Comparison of ENCODE assay signal across 11 cellular contexts in the genomic region with DNA sequence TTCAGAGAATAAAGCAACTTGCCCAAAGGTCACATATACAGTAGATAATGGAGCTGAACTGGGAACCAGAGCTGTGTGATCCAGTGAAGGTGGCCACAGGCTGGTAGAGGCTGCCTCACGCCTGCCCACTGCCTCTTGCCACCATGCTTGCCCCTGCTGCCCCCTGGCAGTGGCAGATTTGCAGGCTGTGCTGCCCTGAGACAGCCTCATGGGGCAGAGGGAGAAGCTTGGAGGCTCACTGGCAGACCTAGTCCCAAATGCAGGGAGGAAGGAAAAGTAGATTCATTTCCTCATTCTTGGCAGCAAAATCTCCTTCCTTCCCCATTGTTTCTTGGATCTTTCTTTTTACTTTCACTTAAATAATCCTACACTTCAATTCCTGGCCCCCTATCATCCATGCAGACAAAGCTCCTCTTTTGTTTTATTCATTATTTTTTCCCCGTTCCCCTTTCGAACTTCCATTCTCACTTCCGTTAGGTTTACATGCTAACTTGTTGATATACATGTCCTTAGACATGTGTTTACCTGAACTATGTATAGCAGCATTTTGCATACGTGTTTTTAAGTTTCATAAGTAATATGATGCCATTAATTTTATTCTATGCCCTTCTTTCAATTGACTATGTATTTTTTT.
DNase-seq lines count a peak whose midpoint lies in the region; ATAC-seq, FAIRE-seq and TF ChIP-seq lines count a peak whose summit lies in the region.
"Had no signal": no experiment of that assay in that cellular context is flagged by ENCODE, and none has a peak within 500 bp of the region (broad histone marks: within the 10 kb centered on the region; RNA-seq: fewer than 3 reads in every experiment).

No MANE protein-coding gene starts in this region.

- ATAC-seq in GM12878 (peak; percentile 60), GM18909 (IDR thresholded peaks at IDR 0.05; ENCODE audit: poor library complexity, unreplicated experiment) (no peak), GM21515 (IDR thresholded peaks at IDR 0.05; ENCODE audit: unreplicated experiment) (no peak)

- SMC1A ChIA-PET in GM12878 (lab: Charles Lee; ENCODE audit: uncharacterized antibody, unreplicated experiment), result interaction anchor here (0.8 to 3.7 kb wide), 18 partner anchors 9 to 194 kb away, joined by 3 to 19 read pairs (median 4); no protein-coding TSS in a partner anchor

- H3K9ac ChIP-seq in BLaER1 (no peak overlapping the region), GM12878 (ENCODE audit: control insufficient read depth, insufficient read depth, low read length) (no peak overlapping the region), mucosa of stomach (ENCODE audit: low read length) (no peak overlapping the region)

- no peaks in the 10 kb centered on the region for H3K36me3 ChIP-seq in BLaER1
- no peaks in the 10 kb centered on the region for H3K36me3 ChIP-seq in GM12878 (ENCODE audit: control insufficient read depth in 2 of 2, insufficient read depth in 2 of 2, low read length in 1 of 2)
- H3K36me3 ChIP-seq in mucosa of stomach (ENCODE audit: control insufficient read depth, insufficient read depth, low read length), result no peaks in the 10 kb centered on the region
- no peaks in the 10 kb centered on the region for H3K36me3 ChIP-seq in hepatocyte (replicated peaks; ENCODE audit: insufficient read depth, low read depth)
- H3K36me3 ChIP-seq: BE2C had no signal

- FAIRE-seq in GM12878 (lab: Jason Lieb, UNC), result no peak

- CTCF ChIA-PET in GM12878 (lab: Yijun Ruan, JAX), result interaction anchor here (0.8 to 1.5 kb wide), 10 partner anchors 13 to 429 kb away, joined by 3 to 13 read pairs (median 4); a partner anchor contains a TSS

- RAD21 ChIA-PET in GM12878 (lab: Charles Lee; ENCODE audit: unreplicated experiment), result interaction anchor here (1.0 to 3.2 kb wide), 8 partner anchors 16 to 91 kb away, joined by 3 to 14 read pairs (median 6); a partner anchor contains a TSS

- in situ Hi-C loops in GM12878 (cut with MboI), result no loop called here

- TF ChIP-seq CTCF in GM12878 (IDR thresholded peaks at IDR 0.05 in 2 of 3, conservative IDR thresholded peaks at IDR 0.05 in 1 of 3; ENCODE audit: control insufficient read depth in 2 of 3, extremely low read depth in 1 of 3, insufficient read depth in 1 of 3, low read depth in 3 of 3, low read length in 3 of 3) (peak in 2 of 3 experiments; percentile 6; a peak in 1 of 6 replicates), hepatocyte (IDR thresholded peaks at IDR 0.05; ENCODE audit: poor library complexity) (no peak)

- no peak for TF ChIP-seq RAD21 in GM12878 (IDR thresholded peaks at IDR 0.05; ENCODE audit: insufficient read depth, low read depth, low read length)

- H3K27me3 ChIP-seq in BLaER1 (no peaks in the 10 kb centered on the region), GM12878 (replicated peaks in 1 of 2; ENCODE audit: control insufficient read depth in 2 of 2, insufficient read depth in 2 of 2, low read length in 1 of 2) (no peaks in the 10 kb centered on the region), mucosa of stomach (ENCODE audit: control insufficient read depth, insufficient read depth, low read length) (peaks cover 3% of the 10 kb centered on the region), hepatocyte (no peaks in the 10 kb centered on the region)
- H3K27me3 ChIP-seq: BE2C had no signal

- H3K27ac ChIP-seq in BLaER1, result peak overlapping the region; percentile 59; the same call in 1 of the 2 replicates
- no peak overlapping the region for H3K27ac ChIP-seq in GM12878 (ENCODE audit: control insufficient read depth, insufficient read depth)
- H3K27ac ChIP-seq in hepatocyte, result no peak overlapping the region

- H3K4me1 ChIP-seq in BLaER1 (peaks cover 78% of the 10 kb centered on the region), GM12878 (ENCODE audit: control insufficient read depth, insufficient read depth, low read length) (peaks cover 27% of the 10 kb centered on the region), mucosa of stomach (ENCODE audit: control insufficient read depth, insufficient read depth, low read length) (peaks cover 36% of the 10 kb centered on the region), hepatocyte (ENCODE audit: insufficient read depth) (no peaks in the 10 kb centered on the region)
- H3K4me1 ChIP-seq: BE2C had no signal

- H2AFZ ChIP-seq in GM12878 (ENCODE audit: control insufficient read depth, low read depth, low read length), result no peak overlapping the region
- no peak overlapping the region for H2AFZ ChIP-seq in hepatocyte

- H3K79me2 ChIP-seq in GM12878 (ENCODE audit: control insufficient read depth, insufficient read depth, low read length) (no peaks in the 10 kb centered on the region), hepatocyte (no peaks in the 10 kb centered on the region)

- H3K9me2 ChIP-seq in hepatocyte (replicated peaks; ENCODE audit: insufficient read depth), result no peaks in the 10 kb centered on the region

- no peak for TF ChIP-seq POLR2A in GM12878 (IDR thresholded peaks at IDR 0.05; ENCODE audit: low read depth, low read length)

- no TSS peak for BruUV-seq in GM12878 (replicated peaks; lab: Mats Ljungman, UMichigan)

- no peak for TF ChIP-seq EP300 in GM12878 (IDR thresholded peaks at IDR 0.05; ENCODE audit: borderline replicate concordance in 1 of 2, control insufficient read depth in 1 of 2, low read depth in 2 of 2, low read length in 2 of 2)

- WGBS in GM12878 (ENCODE audit: insufficient coverage, insufficient replicate concordance, low lambda C conversion rate, missing lambda C conversion rate), result 54% methylated on average over 5 of the region's 5 CpGs
- WGBS in hepatocyte (ENCODE audit: low lambda C conversion rate, missing lambda C conversion rate), result 87% methylated on average over 5 of the region's 5 CpGs

- intact Hi-C loops in GM12878 (cut with micrococcal nuclease; ENCODE audit: unreplicated experiment), result loop anchor here (5.0 kb wide), 1 partner anchor 46 kb away; no protein-coding TSS in a partner anchor

- POLR2A ChIA-PET in GM12878 (lab: Charles Lee), result interaction anchor here (0.6 to 1.7 kb wide), 3 partner anchors 9 to 131 kb away, joined by 3 to 6 read pairs (median 4); no protein-coding TSS in a partner anchor

- no peak overlapping the region for H3K4me3 ChIP-seq in BLaER1
- no peak overlapping the region for H3K4me3 ChIP-seq in GM12878
- peak overlapping the region; percentile 14 for H3K4me3 ChIP-seq in mucosa of stomach (ENCODE audit: low read length)
- H3K4me3 ChIP-seq in hepatocyte, result no peak overlapping the region

- H3K4me2 ChIP-seq in BLaER1, result peak overlapping the region; percentile 79
- H3K4me2 ChIP-seq in GM12878 (ENCODE audit: control insufficient read depth, insufficient read depth), result peak overlapping the region; percentile 34
- no peak overlapping the region for H3K4me2 ChIP-seq in hepatocyte

- peak; percentile 51 to 63 for DNase-seq in Kasumi-1 (lab: John Stamatoyannopoulos, UW)
- no peak for DNase-seq in GM12878 (ENCODE audit: low read depth, low spot score)
- no peak for DNase-seq in NCI-H446 treated with DMSO at 0.1 percent for 48 hours (lab: John Stamatoyannopoulos, UW)
- DNase-seq in hepatocyte (ENCODE audit: low spot score), result no peak
- DNase-seq: BE2C, HCEC 1CT, NCI-H524 treated with DMSO at 0.1 percent for 48 hours had no signal

- no peaks in the 10 kb centered on the region for H3K9me3 ChIP-seq in BLaER1
- no peaks in the 10 kb centered on the region; the same call in 2 of the 3 replicates for H3K9me3 ChIP-seq in GM12878 (replicated peaks; ENCODE audit: control insufficient read depth, insufficient read depth, low read length)
- H3K9me3 ChIP-seq in mucosa of stomach (ENCODE audit: control insufficient read depth, low read length), result no peaks in the 10 kb centered on the region
- H3K9me3 ChIP-seq in hepatocyte (ENCODE audit: low read depth), result no peaks in the 10 kb centered on the region
- H3K9me3 ChIP-seq: BE2C had no signal

- no peaks in the 10 kb centered on the region for H4K20me1 ChIP-seq in BLaER1
- no peaks in the 10 kb centered on the region for H4K20me1 ChIP-seq in GM12878 (ENCODE audit: control insufficient read depth, insufficient read depth)
- no peaks in the 10 kb centered on the region for H4K20me1 ChIP-seq in hepatocyte (ENCODE audit: insufficient read depth, poor library complexity, severe bottlenecking)

TF ChIP-seq in GM12878, 131 proteins besides CTCF, POLR2A, EP300 and RAD21 (continues in another document):
- 0 out of 2 replicates have a peak, but pooled peaks have one; percentile 17 for TF ChIP-seq DPF2 (IDR thresholded peaks at IDR 0.05)
- TF ChIP-seq, protein P1, sequence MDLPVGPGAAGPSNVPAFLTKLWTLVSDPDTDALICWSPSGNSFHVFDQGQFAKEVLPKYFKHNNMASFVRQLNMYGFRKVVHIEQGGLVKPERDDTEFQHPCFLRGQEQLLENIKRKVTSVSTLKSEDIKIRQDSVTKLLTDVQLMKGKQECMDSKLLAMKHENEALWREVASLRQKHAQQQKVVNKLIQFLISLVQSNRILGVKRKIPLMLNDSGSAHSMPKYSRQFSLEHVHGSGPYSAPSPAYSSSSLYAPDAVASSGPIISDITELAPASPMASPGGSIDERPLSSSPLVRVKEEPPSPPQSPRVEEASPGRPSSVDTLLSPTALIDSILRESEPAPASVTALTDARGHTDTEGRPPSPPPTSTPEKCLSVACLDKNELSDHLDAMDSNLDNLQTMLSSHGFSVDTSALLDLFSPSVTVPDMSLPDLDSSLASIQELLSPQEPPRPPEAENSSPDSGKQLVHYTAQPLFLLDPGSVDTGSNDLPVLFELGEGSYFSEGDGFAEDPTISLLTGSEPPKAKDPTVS (IDR thresholded peaks at IDR 0.05; ENCODE audit: low read depth, low read length), result no peak
- peak; percentile 30; the same call in 1 of the 2 replicates for TF ChIP-seq SPI1 (IDR thresholded peaks at IDR 0.05; ENCODE audit: borderline replicate concordance, insufficient read depth, low read depth, low read length)
- no peak for TF ChIP-seq NRF1 (conservative IDR thresholded peaks at IDR 0.05; ENCODE audit: low read depth, low read length)
- TF ChIP-seq, protein P2, sequence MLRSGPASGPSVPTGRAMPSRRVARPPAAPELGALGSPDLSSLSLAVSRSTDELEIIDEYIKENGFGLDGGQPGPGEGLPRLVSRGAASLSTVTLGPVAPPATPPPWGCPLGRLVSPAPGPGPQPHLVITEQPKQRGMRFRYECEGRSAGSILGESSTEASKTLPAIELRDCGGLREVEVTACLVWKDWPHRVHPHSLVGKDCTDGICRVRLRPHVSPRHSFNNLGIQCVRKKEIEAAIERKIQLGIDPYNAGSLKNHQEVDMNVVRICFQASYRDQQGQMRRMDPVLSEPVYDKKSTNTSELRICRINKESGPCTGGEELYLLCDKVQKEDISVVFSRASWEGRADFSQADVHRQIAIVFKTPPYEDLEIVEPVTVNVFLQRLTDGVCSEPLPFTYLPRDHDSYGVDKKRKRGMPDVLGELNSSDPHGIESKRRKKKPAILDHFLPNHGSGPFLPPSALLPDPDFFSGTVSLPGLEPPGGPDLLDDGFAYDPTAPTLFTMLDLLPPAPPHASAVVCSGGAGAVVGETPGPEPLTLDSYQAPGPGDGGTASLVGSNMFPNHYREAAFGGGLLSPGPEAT (IDR thresholded peaks at IDR 0.05; ENCODE audit: low read depth), result 0 out of 2 replicates have a peak, but pooled peaks have one; percentile 20
- 0 out of 2 replicates have a peak, but pooled peaks have one; percentile 28 for TF ChIP-seq IKZF1 (conservative IDR thresholded peaks at IDR 0.05)
- no peak for TF ChIP-seq NFIC (IDR thresholded peaks at IDR 0.05; ENCODE audit: low read depth, low read length)
- peak; percentile 51 to 55; a peak in 2 of 4 replicates for TF ChIP-seq IKZF2 (IDR thresholded peaks at IDR 0.05)

Comparison
In these comparisons a context has a peak if more than half of its experiments do, and no peak if none do; other contexts are left out.
1. DNase-seq: peak in Kasumi-1 (2 of 2); none in GM12878 (single experiment), NCI-H446 treated with DMSO at 0.1 percent for 48 hours (single experiment) and hepatocyte (single experiment).